12 cellular contexts compared by ENCODE assay signal in the genomic region with DNA sequence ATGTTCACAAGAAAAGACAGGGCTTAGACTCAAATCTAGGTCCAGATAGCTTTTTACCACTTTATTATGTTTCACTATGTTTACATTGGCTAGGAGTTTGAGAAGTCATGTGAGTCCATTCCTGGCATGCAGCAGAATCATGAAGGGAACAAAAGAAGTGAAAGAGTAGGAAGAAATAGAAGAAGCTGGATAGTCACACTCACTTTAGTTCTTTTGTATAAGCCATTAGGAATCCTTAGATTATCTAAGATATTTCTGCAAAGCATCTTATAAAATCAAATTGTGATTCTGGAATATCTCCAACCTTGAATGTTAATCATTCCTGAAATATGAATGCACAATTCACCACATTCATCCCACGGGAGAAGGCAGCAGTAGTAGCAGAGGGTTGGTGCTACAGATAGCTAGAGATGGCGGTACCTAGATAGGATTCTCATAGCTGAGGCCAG. TPM values are rescaled to one million over a fixed set of nuclear protein-coding genes. Genes with fewer than 3 reads are reported as not detected.
DNase-seq lines count a peak whose midpoint lies in the region; ATAC-seq and TF ChIP-seq lines count a peak whose summit lies in the region.
"Had no signal": no experiment of that assay in that cellular context is flagged by ENCODE, and none has a peak within 500 bp of the region (broad histone marks: within the 10 kb centered on the region; RNA-seq: fewer than 3 reads in every experiment).

No MANE protein-coding gene starts in this region.

- H4K91ac ChIP-seq in H9 (ENCODE audit: insufficient read length, low read depth, low read length), result no peak overlapping the region

- H3K79me2 ChIP-seq in parathyroid adenoma (peaks cover 5% of the 10 kb centered on the region), H9 (ENCODE audit: insufficient read depth, low read length) (no peaks in the 10 kb centered on the region)

- no peak overlapping the region for H3K4me3 ChIP-seq in parathyroid adenoma (ENCODE audit: low read depth, low read length)
- H3K4me3 ChIP-seq: testis had no signal

- H3K79me1 ChIP-seq in H9 (ENCODE audit: insufficient read depth, low read depth, low read length, poor library complexity, severe bottlenecking), result no peaks in the 10 kb centered on the region

- no peak overlapping the region for H2BK120ac ChIP-seq in H9 (ENCODE audit: low read depth, low read length, poor library complexity, severe bottlenecking)

- no peaks in the 10 kb centered on the region for H3K27me3 Mint-ChIP-seq in H9 (ENCODE audit: low read depth)
- H3K27me3 Mint-ChIP-seq: memory B cell had no signal

- no peak overlapping the region for H3K27ac Mint-ChIP-seq in H9
- H3K27ac Mint-ChIP-seq: memory B cell had no signal

- H3K4me2 ChIP-seq in parathyroid adenoma (ENCODE audit: low read length), result no peak overlapping the region
- no peak overlapping the region for H3K4me2 ChIP-seq in H9 (ENCODE audit: insufficient read depth, insufficient read length, low read length)

- peaks cover 20% of the 10 kb centered on the region for H3K4me1 ChIP-seq in parathyroid adenoma
- H3K4me1 ChIP-seq in H9 (ENCODE audit: insufficient read depth, low read length), result peaks cover 11% of the 10 kb centered on the region

- no peak overlapping the region for H3T11ph ChIP-seq in H9 (ENCODE audit: low read length)

- H3K27me3 ChIP-seq in parathyroid adenoma (ENCODE audit: control insufficient read depth, insufficient read depth, low read length), result no peaks in the 10 kb centered on the region
- H3K27me3 ChIP-seq in H9 (ENCODE audit: insufficient read depth, low read length), result no peaks in the 10 kb centered on the region
- H3K27me3 ChIP-seq: testis had no signal

- H2AFZ ChIP-seq in parathyroid adenoma, result no peak overlapping the region
- H2AFZ ChIP-seq in H9 (ENCODE audit: low read length), result no peak overlapping the region

- H3K36me3 Mint-ChIP-seq in H9 (ENCODE audit: insufficient read depth in 1 of 3, low read depth in 3 of 3), result no peaks in the 10 kb centered on the region

- H3K9me3 Mint-ChIP-seq in H9, result no peaks in the 10 kb centered on the region
- H3K9me3 Mint-ChIP-seq: memory B cell had no signal

- no peak overlapping the region for H2AK5ac ChIP-seq in H9 (ENCODE audit: insufficient read length, low read length)

- no peaks in the 10 kb centered on the region for H3K36me3 ChIP-seq in parathyroid adenoma (ENCODE audit: control insufficient read depth, insufficient read depth, low read length)

- no peak overlapping the region for H4K5ac ChIP-seq in H9 (ENCODE audit: insufficient read length, low read depth, low read length)

- no peak overlapping the region for H3K4ac ChIP-seq in H9 (ENCODE audit: low read depth, low read length)

- no peak overlapping the region for H2BK15ac ChIP-seq in H9 (ENCODE audit: low read depth, low read length)

- H3K23me2 ChIP-seq in H9 (ENCODE audit: insufficient read length, low read depth, low read length, poor library complexity, severe bottlenecking), result no peaks in the 10 kb centered on the region

- no CpG with 5 or more reads among the region's 2 CpGs for WGBS in H9 (ENCODE audit: extremely low coverage, insufficient read length, low lambda C conversion rate)

- no peak overlapping the region for H3K18ac ChIP-seq in H9 (ENCODE audit: insufficient read length, low read depth, low read length)

- H2BK12ac ChIP-seq in H9 (ENCODE audit: insufficient read length, low read depth, low read length), result no peak overlapping the region

- H3K4me3 Mint-ChIP-seq in H9, result no peak overlapping the region
- H3K4me3 Mint-ChIP-seq: memory B cell had no signal

- peaks cover 44 to 49% of the 10 kb centered on the region in 2 experiments for H3K4me1 Mint-ChIP-seq in H9

- peak; percentile 33 for DNase-seq in COLO829 (ENCODE audit: low spot score)
- peak; percentile 64 for DNase-seq in NCI-H226
- peak; percentile 76 for DNase-seq in dermis blood vessel endothelial cell
- no peak for DNase-seq in H9
- DNase-seq in HuH-7 (ENCODE audit: low spot score), result no peak
- no peak for DNase-seq in NCI-H345 (lab: John Stamatoyannopoulos, UW)
- DNase-seq: activated T-cell treated with anti-CD3 and anti-CD28 coated beads, Interleukin-2, amount 50 U/mL, for 48 hours; NCI-H187 treated with DMSO at 0.1 percent for 48 hours; testis had no signal

- no peak overlapping the region for H2BK20ac ChIP-seq in H9 (ENCODE audit: low read depth, low read length, poor library complexity, severe bottlenecking)

- H4K8ac ChIP-seq in H9 (replicated peaks; ENCODE audit: insufficient read length, low read depth, low read length), result no peak overlapping the region

- H3K9ac ChIP-seq in parathyroid adenoma (no peak overlapping the region), H9 (ENCODE audit: extremely low read depth, insufficient read length, low read length) (no peak overlapping the region)

- H2BK5ac ChIP-seq in H9 (ENCODE audit: insufficient read length, low read length), result no peak overlapping the region

- TF ChIP-seq CTCF in parathyroid adenoma (IDR thresholded peaks at IDR 0.05), result no peak
- TF ChIP-seq CTCF in H9 (conservative IDR thresholded peaks at IDR 0.05), result no peak

- no peaks in the 10 kb centered on the region for H3K9me3 ChIP-seq in parathyroid adenoma (ENCODE audit: control insufficient read depth, low read length)
- H3K9me3 ChIP-seq in H9 (ENCODE audit: control insufficient read depth, low read depth, low read length), result no peaks in the 10 kb centered on the region
- H3K9me3 ChIP-seq: testis had no signal

- H3K56ac ChIP-seq in H9 (ENCODE audit: insufficient read length, low read depth, low read length), result no peak overlapping the region

- ATAC-seq in HG03159 (IDR thresholded peaks at IDR 0.05; ENCODE audit: unreplicated experiment), result no peak

- H3K23ac ChIP-seq in H9 (ENCODE audit: insufficient read length, low read depth, low read length), result no peak overlapping the region

- no peak overlapping the region for H3K14ac ChIP-seq in H9 (ENCODE audit: insufficient read depth, low read length)

- H3K27ac ChIP-seq in parathyroid adenoma (peak overlapping the region; percentile 2), H9 (ENCODE audit: insufficient read length, low read depth, low read length) (no peak overlapping the region)
- H3K27ac ChIP-seq: testis had no signal

- no peaks in the 10 kb centered on the region for H4K20me1 ChIP-seq in H9 (ENCODE audit: control insufficient read depth, insufficient read depth, insufficient read length)

RNA-seq across cellular contexts. Expression of gene MAML2, which starts 31.9 kb away (rescaled TPM):
- total RNA-seq in dermis blood vessel endothelial cell, result 6.3 and 8.7 TPM in 2 replicates
- total RNA-seq in H9 (2021), result 2.7 TPM in 2 replicates

Comparison
In these comparisons a context has a peak if more than half of its experiments do, and no peak if none do; other contexts are left out.
1. DNase-seq: peak in COLO829 (single experiment), NCI-H226 (single experiment) and dermis blood vessel endothelial cell (single experiment); none in H9 (single experiment), HuH-7 (single experiment) and NCI-H345 (single experiment).